ENCODE assay signal across 8 cellular contexts in genomic region chr10:80444124-80444523, GRCh38. TPM values are rescaled to one million over a fixed set of nuclear protein-coding genes. Genes with fewer than 3 reads are reported as not detected.
DNase-seq lines count a peak whose midpoint lies in the region; ATAC-seq and TF ChIP-seq lines count a peak whose summit lies in the region.

No MANE protein-coding gene starts in this region.

- peak overlapping the region; percentile 85 for H3K27ac Mint-ChIP-seq in activated T-helper 17 cell treated with anti-CD3 and anti-CD28 coated beads, Interleukin-2, amount 50 U/mL, for 72 hours

- H3K9me3 Mint-ChIP-seq in activated T-helper 17 cell treated with anti-CD3 and anti-CD28 coated beads, Interleukin-2, amount 50 U/mL, for 72 hours = no peaks in the 10 kb centered on the region

- no peak for TF ChIP-seq CTCF in body of pancreas (IDR thresholded peaks at IDR 0.05)

- no peak overlapping the region for H3K4me3 Mint-ChIP-seq in activated T-helper 17 cell treated with anti-CD3 and anti-CD28 coated beads, Interleukin-2, amount 50 U/mL, for 72 hours

- no peaks in the 10 kb centered on the region for H3K36me3 ChIP-seq in BLaER1 treated with 17β-estradiol and CSF1 and Interleukin-3, amounts not matched to agents 10 nM and 100 nM
- H3K36me3 ChIP-seq in mesendoderm (ENCODE audit: control insufficient read depth, insufficient read depth, low read length) (no peaks in the 10 kb centered on the region), body of pancreas (replicated peaks in 1 of 2; ENCODE audit: insufficient read depth in 1 of 2, low read depth in 2 of 2) (no peaks in the 10 kb centered on the region)

- peaks cover 33% of the 10 kb centered on the region for H3K4me1 Mint-ChIP-seq in activated T-helper 17 cell treated with anti-CD3 and anti-CD28 coated beads, Interleukin-2, amount 50 U/mL, for 72 hours

- H3K4me1 ChIP-seq in BLaER1 treated with 17β-estradiol and CSF1 and Interleukin-3, amounts not matched to agents 10 nM and 100 nM = peaks cover 40 to 67% (median 56%) of the 10 kb centered on the region in 10 experiments
- H3K4me1 ChIP-seq in mesendoderm (ENCODE audit: control insufficient read depth, low read depth, low read length) (no peaks in the 10 kb centered on the region), body of pancreas (no peaks in the 10 kb centered on the region)

- H3K27me3 Mint-ChIP-seq in activated T-helper 17 cell treated with anti-CD3 and anti-CD28 coated beads, Interleukin-2, amount 50 U/mL, for 72 hours = no peaks in the 10 kb centered on the region

- no peaks in the 10 kb centered on the region for H3K79me1 ChIP-seq in mesendoderm (ENCODE audit: low read length)

- intact Hi-C loops in body of pancreas (cut with DNase I) = no loop called here

- no peak overlapping the region for H3K4ac ChIP-seq in mesendoderm (ENCODE audit: low read depth, low read length)

- H4K8ac ChIP-seq in mesendoderm (ENCODE audit: low read depth, low read length) = no peak overlapping the region

- H3K4me3 ChIP-seq in BLaER1 treated with 17β-estradiol and CSF1 and Interleukin-3, amounts not matched to agents 10 nM and 100 nM = no peak overlapping the region
- H3K4me3 ChIP-seq in mesendoderm (ENCODE audit: low read length) (no peak overlapping the region), body of pancreas (no peak overlapping the region)

- no peaks in the 10 kb centered on the region for H3K9me3 ChIP-seq in BLaER1 treated with 17β-estradiol and CSF1 and Interleukin-3, amounts not matched to agents 10 nM and 100 nM (replicated peaks in 1 of 11)
- no peaks in the 10 kb centered on the region for H3K9me3 ChIP-seq in body of pancreas

- no peak overlapping the region for H2BK15ac ChIP-seq in mesendoderm (replicated peaks; ENCODE audit: low read depth)

- H3K79me2 ChIP-seq in mesendoderm (ENCODE audit: control insufficient read depth, insufficient read depth, low read length) = no peaks in the 10 kb centered on the region

- peak overlapping the region in 6 of 11 experiments; percentile 2 to 46 (median 22); a peak in 7 of 22 replicates for H3K27ac ChIP-seq in BLaER1 treated with 17β-estradiol and CSF1 and Interleukin-3, amounts not matched to agents 10 nM and 100 nM
- H3K27ac ChIP-seq in mesendoderm (ENCODE audit: low read depth, low read length) = no peak overlapping the region
- H3K27ac ChIP-seq in body of pancreas = no peak overlapping the region

- H3K9ac ChIP-seq in BLaER1 treated with 17β-estradiol and CSF1 and Interleukin-3, amounts not matched to agents 10 nM and 100 nM = peak overlapping the region in 9 of 11 experiments; percentile 3 to 37 (median 28); a peak in 9 of 22 replicates
- peak overlapping the region; percentile 24 for H3K9ac ChIP-seq in mesendoderm (ENCODE audit: low read length)

- H4K20me1 ChIP-seq in BLaER1 treated with 17β-estradiol and CSF1 and Interleukin-3, amounts not matched to agents 10 nM and 100 nM = no peaks in the 10 kb centered on the region

- no peak for DNase-seq in mesendoderm
- no peak for DNase-seq in body of pancreas
- no peak for DNase-seq in NCI-H1436 (lab: John Stamatoyannopoulos, UW)
- DNase-seq in AG20443 (ENCODE audit: low spot score) = no peak

- TF ChIP-seq POLR2A in body of pancreas (IDR thresholded peaks at IDR 0.05) = no peak

- H3K23ac ChIP-seq in mesendoderm (ENCODE audit: low read length) = no peak overlapping the region

- H4K5ac ChIP-seq in mesendoderm (ENCODE audit: low read length) = no peak overlapping the region

- no peak overlapping the region for H2BK120ac ChIP-seq in mesendoderm (ENCODE audit: low read depth, low read length)

- peak overlapping the region; percentile 46 to 79 (median 64) for H3K4me2 ChIP-seq in BLaER1 treated with 17β-estradiol and CSF1 and Interleukin-3, amounts not matched to agents 10 nM and 100 nM
- H3K4me2 ChIP-seq in mesendoderm (ENCODE audit: low read length) = no peak overlapping the region

- no peak overlapping the region for H3K18ac ChIP-seq in mesendoderm (ENCODE audit: low read length)

- no peaks in the 10 kb centered on the region for H3K27me3 ChIP-seq in BLaER1 treated with 17β-estradiol and CSF1 and Interleukin-3, amounts not matched to agents 10 nM and 100 nM
- H3K27me3 ChIP-seq in mesendoderm (ENCODE audit: insufficient read depth, low read length, poor library complexity) = no peaks in the 10 kb centered on the region
- H3K27me3 ChIP-seq in body of pancreas = no peaks in the 10 kb centered on the region

- peak overlapping the region; percentile 58 for H3K56ac ChIP-seq in mesendoderm (ENCODE audit: low read length)

- H3K36me3 Mint-ChIP-seq in activated T-helper 17 cell treated with anti-CD3 and anti-CD28 coated beads, Interleukin-2, amount 50 U/mL, for 72 hours (ENCODE audit: low read depth) = no peaks in the 10 kb centered on the region

- H2AK5ac ChIP-seq in mesendoderm (ENCODE audit: low read length) = no peak overlapping the region

- ATAC-seq in GM18907 (IDR thresholded peaks at IDR 0.05; ENCODE audit: unreplicated experiment) (peak; percentile 27), body of pancreas (no peak), GM21723 (IDR thresholded peaks at IDR 0.05; ENCODE audit: unreplicated experiment) (no peak)
- ATAC-seq in activated T-helper 17 cell treated with anti-CD3 and anti-CD28 coated beads, Interleukin-2, amount 50 U/mL, for 72 hours (replicated peaks) = no peak

- no peak overlapping the region for H2BK5ac ChIP-seq in mesendoderm (ENCODE audit: low read length)

- no CpG with 5 or more reads among the region's 2 CpGs for WGBS in mesendoderm (ENCODE audit: extremely low coverage, insufficient coverage, low lambda C conversion rate)
- 66 to 67% methylated on average over 2 of the region's 2 CpGs for WGBS in body of pancreas, 2 donors

RNA-seq across cellular contexts. Expression of gene TSPAN14, which starts 10.0 kb away (rescaled TPM):
- total RNA-seq in activated T-helper 17 cell treated with anti-CD3 and anti-CD28 coated beads, Interleukin-2, amount 50 U/mL, for 72 hours = 10 to 100 TPM; 61.9 to 64.5 TPM
- 32.4 TPM for polyA plus RNA-seq in mesendoderm (2013, experiment 1 of 2)
- 30.9 TPM for polyA plus RNA-seq in mesendoderm (2013, experiment 2 of 2)
- total RNA-seq in body of pancreas = 10 to 100 TPM; 22.3 to 63.0 TPM

RNA-seq across cellular contexts. Expression of gene PRXL2A, which starts 35.8 kb away (rescaled TPM):
- 1 to 10 TPM; 9.4 to 9.6 TPM for total RNA-seq in activated T-helper 17 cell treated with anti-CD3 and anti-CD28 coated beads, Interleukin-2, amount 50 U/mL, for 72 hours
- 50.0 TPM for polyA plus RNA-seq in mesendoderm (2013, experiment 1 of 2)
- 50.0 TPM for polyA plus RNA-seq in mesendoderm (2013, experiment 2 of 2)
- total RNA-seq in body of pancreas = 100 to 1,000 TPM in 1 of 2 donors, 10 to 100 TPM in 1; 40.7 to 110 TPM

Comparison
In these comparisons a context has a peak if more than half of its experiments do, and no peak if none do; other contexts are left out.
1. H3K27ac ChIP-seq: peak in BLaER1 treated with 17β-estradiol and CSF1 and Interleukin-3, amounts not matched to agents 10 nM and 100 nM (6 of 11); none in mesendoderm (single experiment) and body of pancreas (0 of 4).